1 cellular context compared by ENCODE assay signal in genomic region chrX:71096702-71097032, GRCh38.
TF ChIP-seq lines count a peak whose summit lies in the region.

No MANE protein-coding gene starts in this region.

TF ChIP-seq in HCT116, 20 proteins besides CTCF, POLR2A, EP300 and RAD21:
- TF ChIP-seq TCF7L2 (IDR thresholded peaks at IDR 0.05; ENCODE audit: borderline replicate concordance, extremely low read depth, insufficient read depth, insufficient read length): no peak
- TF ChIP-seq CEBPB (IDR thresholded peaks at IDR 0.05; ENCODE audit: low read depth): no peak
- no peak for TF ChIP-seq EZH2 (IDR thresholded peaks at IDR 0.05)
- TF ChIP-seq ZFX (IDR thresholded peaks at IDR 0.05): no peak
